ENCODE assay signal across 37 cellular contexts in the genomic region with DNA sequence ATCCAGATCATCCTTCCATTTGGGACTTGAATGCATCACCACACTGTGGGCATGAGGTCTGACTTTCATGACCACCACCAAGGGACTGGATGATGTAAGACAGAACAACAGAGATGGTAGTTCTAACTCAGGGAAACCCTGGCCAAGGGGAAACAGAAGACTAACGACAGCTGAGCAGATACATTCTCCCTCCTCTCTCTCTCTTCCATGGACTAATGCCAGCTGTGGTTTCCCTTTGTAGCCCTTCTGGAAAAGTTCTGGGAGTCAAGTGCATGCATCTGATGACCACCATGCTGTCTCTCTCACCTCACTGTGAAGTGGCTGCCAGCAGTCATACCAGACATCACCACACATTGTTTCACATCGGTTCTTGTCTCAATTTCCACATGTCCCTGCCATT. TPM values are rescaled to one million over a fixed set of nuclear protein-coding genes. Genes with fewer than 3 reads are reported as not detected.
"Had no signal": no experiment of that assay in that cellular context is flagged by ENCODE, and none has a peak within 500 bp of the region (broad histone marks: within the 10 kb centered on the region; RNA-seq: fewer than 3 reads in every experiment).

No MANE protein-coding gene starts in this region.

- DNase-seq: activated CD4-positive, alpha-beta memory T cell treated with anti-CD3 and anti-CD28 coated beads for 36 hours; activated CD4-positive, alpha-beta T cell treated with anti-CD3 and anti-CD28 coated beads for 48 hours; activated CD8-positive, alpha-beta memory T cell treated with anti-CD3 and anti-CD28 coated beads, Interleukin-2, amount 50 U/mL, for 4 hours; activated effector memory CD4-positive, alpha-beta T cell treated with anti-CD3 and anti-CD28 coated beads, Interleukin-2, amount 50 U/mL, for 16 hours; activated naive CD4-positive, alpha-beta T cell treated with anti-CD3 and anti-CD28 coated beads, Interleukin-2, amount 10 ng/mL, durations not matched to agents 7 days and 5 days; activated naive CD8-positive, alpha-beta T cell treated with anti-CD3 and anti-CD28 coated beads, Interleukin-2, amount 10 ng/mL, durations not matched to agents 7 days and 5 days; activated T-cell treated with anti-CD3 and anti-CD28 coated beads, Interleukin-2, amount 50 U/mL, for 1 hour; central memory CD4-positive, alpha-beta T cell; esophagus squamous epithelium; foreskin melanocyte; islet precursor cell; left cardiac atrium; stimulated activated CD4-positive, alpha-beta T cell treated with anti-CD3 and anti-CD28 coated beads, Interleukin-1b, Interleukin-23, amount 100 ng/mL, for 48 hours; stimulated activated CD4-positive, alpha-beta T cell treated with anti-CD3 and anti-CD28 coated beads, Interleukin-4, amount 100 ng/mL, for 4 hours; stimulated activated CD8-positive, alpha-beta memory T cell treated with anti-CD3 and anti-CD28 coated beads, Interleukin-4, amount 100 ng/mL, for 48 hours; stimulated activated naive CD8-positive, alpha-beta T cell treated with anti-CD3 and anti-CD28 coated beads, Interleukin-15, amount 100 ng/mL, for 72 hours; SW 1271; T-helper 9 cell had no signal

- H3K36me3 ChIP-seq: ascending aorta, esophagus squamous epithelium, neutrophil, vagina had no signal

- H3K9me3 Mint-ChIP-seq: natural killer cell treated with Interleukin-12 subunit alpha and Interleukin-12 subunit beta and Interleukin-15 and Interleukin-18, amount 100 ng/mL, for 72 hours had no signal

- H3K36me3 Mint-ChIP-seq: natural killer cell treated with Interleukin-12 subunit alpha and Interleukin-12 subunit beta and Interleukin-15 and Interleukin-18, amount 100 ng/mL, for 72 hours had no signal

- H3K4me3 ChIP-seq: ascending aorta, esophagus squamous epithelium, hepatocyte, smooth muscle cell, vagina had no signal

- H3K27ac ChIP-seq: ascending aorta, esophagus squamous epithelium, hepatocyte, neutrophil, vagina, VCaP had no signal

- H3K27me3 Mint-ChIP-seq: activated CD4-positive, alpha-beta memory T cell treated with anti-CD3 and anti-CD28 coated beads for 36 hours; activated naive CD4-positive, alpha-beta T cell treated with anti-CD3 and anti-CD28 coated beads, Interleukin-2, amount 10 ng/mL, durations not matched to agents 7 days and 5 days; activated naive CD8-positive, alpha-beta T cell treated with anti-CD3 and anti-CD28 coated beads, Interleukin-2, amount 10 ng/mL, durations not matched to agents 7 days and 5 days; dendritic cell treated with granulocyte-macrophage colony-stimulating factor and Interleukin-4, amounts not matched to agents 40 ng/mL and 50 ng/mL, for 4 days; natural killer cell treated with Interleukin-12 subunit alpha and Interleukin-12 subunit beta and Interleukin-15 and Interleukin-18, amount 100 ng/mL, for 72 hours; stimulated activated memory B cell treated with anti-CD40 and anti-IgM and Interleukin-4, amounts not matched to agents 10 μg/mL and 1 μg/mL and 100 μg/mL, for 72 hours; stimulated activated naive CD8-positive, alpha-beta T cell treated with anti-CD3 and anti-CD28 coated beads, Interleukin-15, amount 100 ng/mL, for 72 hours; type B pancreatic cell had no signal

- H3K9me3 ChIP-seq: ascending aorta, esophagus squamous epithelium, neutrophil, vagina had no signal

- H3K27me3 ChIP-seq: ascending aorta, esophagus squamous epithelium, hepatocyte, neutrophil, vagina had no signal

- ATAC-seq: left cardiac atrium; natural killer cell treated with Interleukin-12 subunit alpha and Interleukin-12 subunit beta and Interleukin-15 and Interleukin-18, amount 100 ng/mL, for 72 hours; sciatic nerve; stimulated activated memory B cell treated with anti-CD40 and anti-IgM and Interleukin-4, amounts not matched to agents 10 μg/mL and 1 μg/mL and 100 μg/mL, for 72 hours; stimulated activated naive CD8-positive, alpha-beta T cell treated with anti-CD3 and anti-CD28 coated beads, Interleukin-15, amount 100 ng/mL, for 72 hours had no signal

- H3K4me1 Mint-ChIP-seq: activated naive CD4-positive, alpha-beta T cell treated with anti-CD3 and anti-CD28 coated beads, Interleukin-2, amount 10 ng/mL, durations not matched to agents 7 days and 5 days; activated naive CD8-positive, alpha-beta T cell treated with anti-CD3 and anti-CD28 coated beads, Interleukin-2, amount 10 ng/mL, durations not matched to agents 7 days and 5 days; mesothelial cell of epicardium had no signal

- H3K4me1 ChIP-seq: ascending aorta had no signal

- H3K27ac Mint-ChIP-seq: activated CD4-positive, alpha-beta memory T cell treated with anti-CD3 and anti-CD28 coated beads for 36 hours; activated naive CD4-positive, alpha-beta T cell treated with anti-CD3 and anti-CD28 coated beads, Interleukin-2, amount 10 ng/mL, durations not matched to agents 7 days and 5 days; activated naive CD8-positive, alpha-beta T cell treated with anti-CD3 and anti-CD28 coated beads, Interleukin-2, amount 10 ng/mL, durations not matched to agents 7 days and 5 days; activated T-helper 1 cell treated with anti-CD3 and anti-CD28 coated beads, Interleukin-12 subunit alpha, Interleukin-12 subunit beta, Interleukin-2, Interleukin-4 antibody, amounts not matched to agents 30 ng/mL and 10 ng/mL and 1 ng/mL, durations not matched to agents 14 hours and 24 hours and 36 hours; dendritic cell treated with granulocyte-macrophage colony-stimulating factor and Interleukin-4, amounts not matched to agents 40 ng/mL and 50 ng/mL, for 4 days; natural killer cell treated with Interleukin-12 subunit alpha and Interleukin-12 subunit beta and Interleukin-15 and Interleukin-18, amount 100 ng/mL, for 72 hours; stimulated activated memory B cell treated with anti-CD40 and anti-IgM and Interleukin-4, amounts not matched to agents 10 μg/mL and 1 μg/mL and 100 μg/mL, for 72 hours; stimulated activated naive CD8-positive, alpha-beta T cell treated with anti-CD3 and anti-CD28 coated beads, Interleukin-15, amount 100 ng/mL, for 72 hours; T-helper 1 cell treated with Interleukin-12 subunit alpha and Interleukin-12 subunit beta and Interleukin-4 antibody, amounts not matched to agents 30 μg/mL and 1 μg/mL, for 36 hours; type B pancreatic cell had no signal

- H3K4me3 Mint-ChIP-seq: activated CD4-positive, alpha-beta memory T cell treated with anti-CD3 and anti-CD28 coated beads for 36 hours; activated naive CD4-positive, alpha-beta T cell treated with anti-CD3 and anti-CD28 coated beads, Interleukin-2, amount 10 ng/mL, durations not matched to agents 7 days and 5 days; activated naive CD8-positive, alpha-beta T cell treated with anti-CD3 and anti-CD28 coated beads, Interleukin-2, amount 10 ng/mL, durations not matched to agents 7 days and 5 days; activated T-helper 1 cell treated with anti-CD3 and anti-CD28 coated beads, Interleukin-12 subunit alpha, Interleukin-12 subunit beta, Interleukin-2, Interleukin-4 antibody, amounts not matched to agents 30 ng/mL and 10 ng/mL and 1 ng/mL, durations not matched to agents 14 hours and 24 hours and 36 hours; dendritic cell treated with granulocyte-macrophage colony-stimulating factor and Interleukin-4, amounts not matched to agents 40 ng/mL and 50 ng/mL, for 4 days; mesothelial cell of epicardium; natural killer cell treated with Interleukin-12 subunit alpha and Interleukin-12 subunit beta and Interleukin-15 and Interleukin-18, amount 100 ng/mL, for 72 hours; stimulated activated memory B cell treated with anti-CD40 and anti-IgM and Interleukin-4, amounts not matched to agents 10 μg/mL and 1 μg/mL and 100 μg/mL, for 72 hours; stimulated activated naive CD8-positive, alpha-beta T cell treated with anti-CD3 and anti-CD28 coated beads, Interleukin-15, amount 100 ng/mL, for 72 hours; T-helper 1 cell treated with Interleukin-12 subunit alpha and Interleukin-12 subunit beta and Interleukin-4 antibody, amounts not matched to agents 30 μg/mL and 1 μg/mL, for 36 hours; type B pancreatic cell had no signal

RNA-seq across cellular contexts. Expression of gene TAS2R30, which starts 3.4 kb away (rescaled TPM):
- polyA plus RNA-seq: smooth muscle cell had no signal

RNA-seq across cellular contexts. Expression of gene TAS2R43, which starts 38.9 kb away (rescaled TPM):
- total RNA-seq: activated CD8-positive, alpha-beta memory T cell treated with anti-CD3 and anti-CD28 coated beads for 36 hours; ascending aorta; left cardiac atrium; renal cortical epithelial cell had no signal

RNA-seq across cellular contexts. Expression of gene TAS2R42, which starts 55.7 kb away (rescaled TPM):
- total RNA-seq: activated CD4-positive, alpha-beta memory T cell treated with anti-CD3 and anti-CD28 coated beads for 36 hours; activated CD8-positive, alpha-beta memory T cell treated with anti-CD3 and anti-CD28 coated beads for 36 hours; activated naive CD8-positive, alpha-beta T cell treated with anti-CD3 and anti-CD28 coated beads, Interleukin-2, amount 10 ng/mL, durations not matched to agents 7 days and 5 days; activated T-helper 1 cell treated with anti-CD3 and anti-CD28 coated beads, Interleukin-12 subunit alpha, Interleukin-12 subunit beta, Interleukin-2, Interleukin-4 antibody, amounts not matched to agents 30 ng/mL and 10 ng/mL and 1 ng/mL, durations not matched to agents 14 hours and 24 hours and 36 hours; ascending aorta; esophagus squamous epithelium; hepatocyte; left cardiac atrium; lower leg skin; mesothelial cell of epicardium; natural killer cell treated with Interleukin-12 subunit alpha and Interleukin-12 subunit beta and Interleukin-15 and Interleukin-18, amount 100 ng/mL, for 72 hours; osteocyte; posterior vena cava; renal cortical epithelial cell; sciatic nerve; smooth muscle cell; vagina had no signal
- polyA plus RNA-seq: hepatocyte, smooth muscle cell had no signal
